In the genomic region with DNA sequence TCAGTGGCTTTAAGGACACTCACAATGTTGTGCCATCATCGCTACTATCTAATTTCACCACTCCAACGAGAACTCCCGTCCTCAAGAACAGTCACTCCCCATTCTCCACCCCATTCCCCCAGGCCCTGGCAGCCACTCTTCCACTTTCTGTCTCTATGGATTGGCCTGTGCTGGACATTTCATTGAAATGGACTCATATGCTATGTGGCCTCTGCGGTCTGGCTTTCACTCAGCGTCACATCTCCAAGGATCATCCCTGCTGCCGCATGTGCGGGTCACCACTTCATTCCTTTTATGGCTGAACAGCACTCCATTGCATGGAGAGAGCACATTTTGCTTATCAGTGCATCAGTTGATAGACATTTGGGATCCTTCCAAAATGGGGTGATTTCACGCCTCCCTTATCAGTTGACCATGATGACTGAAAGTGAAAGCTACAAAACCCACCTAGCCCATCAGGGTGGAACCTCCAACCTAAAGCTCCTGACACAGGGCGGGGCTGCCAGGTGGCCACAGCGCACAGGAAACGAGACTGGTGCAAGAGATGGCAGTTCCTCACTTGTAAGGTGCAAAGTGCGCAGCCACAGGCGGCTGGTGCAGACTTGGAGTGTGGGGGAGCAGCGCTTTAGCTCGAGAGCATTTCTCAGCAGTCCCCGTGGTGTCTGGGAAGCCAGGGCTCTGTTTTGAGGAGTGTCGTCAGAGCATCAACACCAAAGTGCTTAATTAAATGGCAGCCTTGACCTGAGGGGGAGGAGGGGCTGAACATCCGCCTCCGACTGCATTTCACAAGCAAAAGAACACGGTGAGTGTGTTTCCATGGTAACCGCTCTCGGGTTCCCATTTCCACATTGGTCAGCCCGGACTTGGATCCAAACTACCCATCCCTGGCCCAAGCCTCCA, we compare ENCODE assay signal across 8 cellular contexts. TPM values are rescaled to one million over a fixed set of nuclear protein-coding genes. Genes with fewer than 3 reads are reported as not detected.
A peak's percentile ranks its signal among the peaks of the same experiment; 100 is the strongest.
DNase-seq lines count a peak whose midpoint lies in the region; ATAC-seq and TF ChIP-seq lines count a peak whose summit lies in the region.

No MANE protein-coding gene starts in this region.

- peak overlapping the region; percentile 95 to 99 (median 98) for H3K27ac Mint-ChIP-seq in CD4-positive, alpha-beta memory T cell

- H3F3A ChIP-seq in PC-9 (ENCODE audit: insufficient read depth, low read depth): peaks cover 37% of the 10 kb centered on the region; the same call in 1 of the 2 replicates

- no TSS peak for BruUV-seq in PC-9 (replicated peaks; lab: Mats Ljungman, UMichigan)

- H3K27me3 Mint-ChIP-seq in CD4-positive, alpha-beta memory T cell: no peaks in the 10 kb centered on the region

- H3K27me3 ChIP-seq in CD4-positive, alpha-beta memory T cell (ENCODE audit: insufficient read depth, low read length): no peaks in the 10 kb centered on the region
- no peaks in the 10 kb centered on the region for H3K27me3 ChIP-seq in PC-9 (ENCODE audit: insufficient read depth, low read depth)

- CTCF ChIA-PET in CD4-positive, alpha-beta memory T cell (lab: Charles Lee; ENCODE audit: partially characterized antibody): interaction anchor here (0.5 to 1.9 kb wide), 11 partner anchors 9 to 135 kb away, joined by 3 to 8 read pairs (median 5); no protein-coding TSS in a partner anchor
- CTCF ChIA-PET in PC-9 (lab: Charles Lee): no interaction called here

- no peaks in the 10 kb centered on the region for H3K9me2 ChIP-seq in PC-9 (ENCODE audit: insufficient read depth)

- H3K36me3 ChIP-seq in CD4-positive, alpha-beta memory T cell (ENCODE audit: insufficient read depth, low read length): peaks cover 13% of the 10 kb centered on the region
- H3K36me3 ChIP-seq in PC-9 (ENCODE audit: low read depth): peaks cover 11% of the 10 kb centered on the region

- no peaks in the 10 kb centered on the region for H3K9me3 ChIP-seq in CD4-positive, alpha-beta memory T cell (ENCODE audit: control insufficient read depth in 1 of 2, low read length in 2 of 2)
- H3K9me3 ChIP-seq in PC-9 (ENCODE audit: insufficient read depth, low read depth): no peaks in the 10 kb centered on the region

- peaks cover 47 to 73% (median 65%) of the 10 kb centered on the region in 4 donors for H3K4me1 Mint-ChIP-seq in CD4-positive, alpha-beta memory T cell

- H3K79me2 ChIP-seq in PC-9 (ENCODE audit: low read depth): peaks cover 91% of the 10 kb centered on the region

- H3K9me3 Mint-ChIP-seq in CD4-positive, alpha-beta memory T cell: peaks cover 0 to 2% (median 0%) of the 10 kb centered on the region in 8 donors

- ATAC-seq in GM19397 (IDR thresholded peaks at IDR 0.05; ENCODE audit: unreplicated experiment): peak; percentile 92
- ATAC-seq in HG03442 (IDR thresholded peaks at IDR 0.05; ENCODE audit: unreplicated experiment): peak; percentile 84
- peak; percentile 30 for ATAC-seq in sciatic nerve

- no peak overlapping the region for H2AFZ ChIP-seq in PC-9

- H3K36me3 Mint-ChIP-seq in CD4-positive, alpha-beta memory T cell: peaks cover 26 to 59% of the 10 kb centered on the region in 2 donors

- TF ChIP-seq CTCF in PC-9 (conservative IDR thresholded peaks at IDR 0.05): no peak

- H3K4me3 Mint-ChIP-seq in CD4-positive, alpha-beta memory T cell: peak overlapping the region; percentile 88 to 93 (median 90)

- no peak overlapping the region for H3K4me2 ChIP-seq in PC-9

- H3K4me1 ChIP-seq in CD4-positive, alpha-beta memory T cell (ENCODE audit: insufficient read depth, low read length): peaks cover 70% of the 10 kb centered on the region
- no peaks in the 10 kb centered on the region for H3K4me1 ChIP-seq in PC-9 (replicated peaks; ENCODE audit: insufficient read depth)

- intact Hi-C loops in CD4-positive, alpha-beta memory T cell (cut with micrococcal nuclease): loop anchor here (1.0 kb wide), 1 partner anchor 24 kb away; a partner anchor contains a TSS
- intact Hi-C loops in sciatic nerve (cut with DNase I) (no loop called here), PC-9 (cut with micrococcal nuclease; ENCODE audit: unreplicated experiment) (no loop called here)

- peaks cover 86% of the 10 kb centered on the region for H4K20me1 ChIP-seq in PC-9 (ENCODE audit: insufficient read depth)

- H3K4me3 ChIP-seq in CD4-positive, alpha-beta memory T cell (ENCODE audit: low read length in 2 of 2): peak overlapping the region; percentile 62 to 64
- H3K4me3 ChIP-seq in PC-9: no peak overlapping the region

- peak; percentile 83 to 95 (median 85) for DNase-seq in CD4-positive, alpha-beta memory T cell
- peak; percentile 60 to 67 for DNase-seq in activated CD4-positive, alpha-beta T cell treated with anti-CD3 and anti-CD28 coated beads for 4 hours
- peak; percentile 41 for DNase-seq in effector CD8-positive, alpha-beta T cell (lab: John Stamatoyannopoulos, UW)
- DNase-seq in sciatic nerve (ENCODE audit: low spot score): no peak
- DNase-seq in PC-9: no peak
- DNase-seq in NCI-H187 treated with DMSO at 0.1 percent for 48 hours (lab: John Stamatoyannopoulos, UW): no peak

- H3K27ac ChIP-seq in CD4-positive, alpha-beta memory T cell (ENCODE audit: low read depth, low read length): peak overlapping the region; percentile 81
- no peak overlapping the region for H3K27ac ChIP-seq in PC-9

- POLR2A ChIA-PET in CD4-positive, alpha-beta memory T cell (lab: Charles Lee; ENCODE audit: partially characterized antibody): interaction anchor here (1.0 to 16.3 kb wide), 19 partner anchors 9 to 88 kb away, joined by 3 to 530 read pairs (median 8); a partner anchor contains a TSS
- POLR2A ChIA-PET in PC-9 (lab: Charles Lee; ENCODE audit: unreplicated experiment): no interaction called here

RNA-seq across cellular contexts. Expression of a gene that starts 23.8 kb away (rescaled TPM):
- total RNA-seq in CD4-positive, alpha-beta memory T cell: 100 to 1,000 TPM; 181 to 186 TPM
- 100 to 1,000 TPM; 589 to 683 TPM for polyA plus RNA-seq in CD4-positive, alpha-beta memory T cell
- 77.9 TPM for total RNA-seq in sciatic nerve
- 458 and 512 TPM in 2 replicates for total RNA-seq in PC-9 (2021)

RNA-seq across cellular contexts. Expression of a gene that starts 54.2 kb away (rescaled TPM):
- 100 to 1,000 TPM; 131 to 149 TPM for total RNA-seq in CD4-positive, alpha-beta memory T cell
- polyA plus RNA-seq in CD4-positive, alpha-beta memory T cell: 10 to 100 TPM; 28.2 to 43.0 TPM
- total RNA-seq in sciatic nerve (60.2 TPM), PC-9 (2021) (73.8 and 81.9 TPM in 2 replicates)

Comparison
In these comparisons a context has a peak if more than half of its experiments do, and no peak if none do; other contexts are left out.
1. DNase-seq: peak in CD4-positive, alpha-beta memory T cell (5 of 5), activated CD4-positive, alpha-beta T cell treated with anti-CD3 and anti-CD28 coated beads for 4 hours (2 of 2) and effector CD8-positive, alpha-beta T cell (single experiment); none in sciatic nerve (single experiment), PC-9 (0 of 2) and NCI-H187 treated with DMSO at 0.1 percent for 48 hours (single experiment).
2. ATAC-seq: peak in every context shown above with its lines; median percentile 92 in GM19397; 84 in HG03442; 30 in sciatic nerve.